In genomic region chr1:207365063-207365462, GRCh38 we compare ENCODE assay signal across 23 cellular contexts.
"Had no signal": no experiment of that assay in that cellular context is flagged by ENCODE, and none has a peak within 500 bp of the region (broad histone marks: within the 10 kb centered on the region; RNA-seq: fewer than 3 reads in every experiment).

No MANE protein-coding gene starts in this region.

- H3K9me3 ChIP-seq: esophagus muscularis mucosa, gastroesophageal sphincter, left lung, lower lobe of right lung, mucosa of descending colon had no signal

- H3K4me1 ChIP-seq: esophagus muscularis mucosa, foreskin keratinocyte, gastroesophageal sphincter, left lung, lower lobe of right lung had no signal

- H3K27ac ChIP-seq: coronary artery, dorsolateral prefrontal cortex, esophagus muscularis mucosa, foreskin keratinocyte, gastroesophageal sphincter, heart left ventricle, hepatocyte, left lung, lower lobe of right lung had no signal

- FAIRE-seq: endothelial cell of umbilical vein, frontal cortex, islet of Langerhans, keratinocyte had no signal

- H3K79me2 ChIP-seq: hepatocyte had no signal

- H3K4me2 ChIP-seq: hepatocyte had no signal

- H3K27me3 ChIP-seq: dorsolateral prefrontal cortex, esophagus muscularis mucosa, foreskin keratinocyte, gastroesophageal sphincter, heart left ventricle, hepatocyte, left lung had no signal

- ATAC-seq: foreskin keratinocyte; gastroesophageal sphincter; heart left ventricle; left cardiac atrium; left lung; left ventricle myocardium superior; mucosa of descending colon; naive thymus-derived CD8-positive, alpha-beta T cell had no signal

- DNase-seq: dermis blood vessel endothelial cell; dorsolateral prefrontal cortex; effector CD4-positive, alpha-beta T cell; effector memory CD4-positive, alpha-beta T cell; foreskin keratinocyte; heart left ventricle; hypothalamus; left cardiac atrium; left lung; left ventricle myocardium superior; lower lobe of right lung; mesenchymal stem cell; mucosa of descending colon; naive B cell; naive thymus-derived CD8-positive, alpha-beta T cell had no signal

- H2AFZ ChIP-seq: hepatocyte had no signal

- H3K4me3 ChIP-seq: coronary artery, dorsolateral prefrontal cortex, esophagus muscularis mucosa, gastroesophageal sphincter, heart left ventricle, hepatocyte, left lung, lower lobe of right lung, mucosa of descending colon had no signal
